In genomic region chr1:19665456-19666138, GRCh38 we compare ENCODE assay signal across 14 cellular contexts. TPM values are rescaled to one million over a fixed set of nuclear protein-coding genes. Genes with fewer than 3 reads are reported as not detected.
DNase-seq lines count a peak whose midpoint lies in the region; ATAC-seq and TF ChIP-seq lines count a peak whose summit lies in the region.
"Had no signal": no experiment of that assay in that cellular context is flagged by ENCODE, and none has a peak within 500 bp of the region (broad histone marks: within the 10 kb centered on the region; RNA-seq: fewer than 3 reads in every experiment).

No MANE protein-coding gene starts in this region.

- no peaks in the 10 kb centered on the region for H3K9me3 ChIP-seq in CD8-positive, alpha-beta T cell (ENCODE audit: low read length)
- H3K9me3 ChIP-seq in HUES6 (ENCODE audit: control insufficient read depth, insufficient read depth, low read depth, low read length), result no peaks in the 10 kb centered on the region
- H3K9me3 ChIP-seq: SJSA1, uterus had no signal

- peaks cover 11% of the 10 kb centered on the region for H3K27me3 ChIP-seq in CD8-positive, alpha-beta T cell (ENCODE audit: insufficient read depth, low read length)
- peaks cover 81% of the 10 kb centered on the region for H3K27me3 ChIP-seq in HUES6 (ENCODE audit: control insufficient read depth, insufficient read depth, low read length)

- intact Hi-C loops in CD8-positive, alpha-beta T cell (cut with DNase I, micrococcal nuclease), result no loop called here

- no peaks in the 10 kb centered on the region for H3K36me3 ChIP-seq in CD8-positive, alpha-beta T cell (ENCODE audit: insufficient read depth, low read length)
- no peaks in the 10 kb centered on the region for H3K36me3 ChIP-seq in HUES6 (ENCODE audit: control insufficient read depth, insufficient read depth, low read length)
- H3K36me3 ChIP-seq: SJSA1, uterus had no signal

- POLR2A ChIA-PET in CD8-positive, alpha-beta T cell (lab: Charles Lee), result no interaction called here

- H3K27me3 Mint-ChIP-seq in CD8-positive, alpha-beta T cell (ENCODE audit: low read depth), result peaks cover 24% of the 10 kb centered on the region
- H3K27me3 Mint-ChIP-seq in chondrocyte (ENCODE audit: low read depth) (peaks cover 49% of the 10 kb centered on the region), naive B cell (peaks cover 58 to 75% (median 65%) of the 10 kb centered on the region in 3 donors)

- H3K4me3 ChIP-seq in CD8-positive, alpha-beta T cell (ENCODE audit: low read depth, low read length), result peak overlapping the region; percentile 23
- peak overlapping the region; percentile 38 for H3K4me3 ChIP-seq in HUES6 (ENCODE audit: low read depth, low read length)
- H3K4me3 ChIP-seq: SJSA1, uterus had no signal

- H3K4me1 Mint-ChIP-seq in CD8-positive, alpha-beta T cell (ENCODE audit: low read depth), result peaks cover 26% of the 10 kb centered on the region
- H3K4me1 Mint-ChIP-seq in chondrocyte (ENCODE audit: low read depth), result peaks cover 6% of the 10 kb centered on the region
- H3K4me1 Mint-ChIP-seq in naive B cell, result peaks cover 13 to 21% (median 14%) of the 10 kb centered on the region in 3 donors

- H3K4me1 ChIP-seq in CD8-positive, alpha-beta T cell (ENCODE audit: insufficient read depth, low read length), result peaks cover 14% of the 10 kb centered on the region
- H3K4me1 ChIP-seq in HUES6 (ENCODE audit: control insufficient read depth, insufficient read depth, low read length), result no peaks in the 10 kb centered on the region
- H3K4me1 ChIP-seq: parathyroid adenoma had no signal

- CTCF ChIA-PET in CD8-positive, alpha-beta T cell (lab: Charles Lee), result no interaction called here

- ATAC-seq in CD8-positive, alpha-beta T cell, result no peak
- ATAC-seq in naive B cell (ENCODE audit: low read depth in 2 of 2) (peak in 1 of 2 donors; percentile 29), HG03565 (IDR thresholded peaks at IDR 0.05; ENCODE audit: unreplicated experiment) (no peak)

- peak overlapping the region; percentile 75 for H3K4me3 Mint-ChIP-seq in CD8-positive, alpha-beta T cell
- H3K4me3 Mint-ChIP-seq in chondrocyte (ENCODE audit: unreplicated experiment) (peak overlapping the region; percentile 55), naive B cell (peak overlapping the region in 6 of 8 donors; percentile 68 to 80 (median 72))
- H3K4me3 Mint-ChIP-seq: dendritic cell treated with granulocyte-macrophage colony-stimulating factor and Interleukin-4, amounts not matched to agents 40 ng/mL and 50 ng/mL, for 4 days had no signal

- no peaks in the 10 kb centered on the region for H3K9me3 Mint-ChIP-seq in CD8-positive, alpha-beta T cell
- H3K9me3 Mint-ChIP-seq in chondrocyte (ENCODE audit: low read depth) (no peaks in the 10 kb centered on the region), naive B cell (peaks cover 0 to 3% (median 0%) of the 10 kb centered on the region in 7 donors)
- H3K9me3 Mint-ChIP-seq: dendritic cell treated with granulocyte-macrophage colony-stimulating factor and Interleukin-4, amounts not matched to agents 40 ng/mL and 50 ng/mL, for 4 days had no signal

- DNase-seq in CD8-positive, alpha-beta T cell, result no peak
- DNase-seq in chondrocyte (ENCODE audit: low spot score) (no peak), naive B cell (no peak), cerebellar nuclear complex (lab: John Stamatoyannopoulos, UW) (no peak), SW 1271 (lab: John Stamatoyannopoulos, UW) (no peak), NOMO-1 treated with DMSO at 0.1 percent for 48 hours (lab: John Stamatoyannopoulos, UW; ENCODE audit: unreplicated experiment) (no peak)
- DNase-seq: activated CD8-positive, alpha-beta memory T cell treated with anti-CD3 and anti-CD28 coated beads, Interleukin-2, amount 50 U/mL, for 4 hours; DMS79 treated with DMSO at 0.1 percent for 48 hours; uterus had no signal

- no peak overlapping the region for H3K27ac Mint-ChIP-seq in CD8-positive, alpha-beta T cell
- H3K27ac Mint-ChIP-seq in chondrocyte (ENCODE audit: unreplicated experiment) (no peak overlapping the region), naive B cell (peak overlapping the region in 1 of 6 donors; percentile 25)
- H3K27ac Mint-ChIP-seq: dendritic cell treated with granulocyte-macrophage colony-stimulating factor and Interleukin-4, amounts not matched to agents 40 ng/mL and 50 ng/mL, for 4 days had no signal

- H3K36me3 Mint-ChIP-seq in CD8-positive, alpha-beta T cell, result no peaks in the 10 kb centered on the region
- no peaks in the 10 kb centered on the region for H3K36me3 Mint-ChIP-seq in chondrocyte (ENCODE audit: low read depth)
- H3K36me3 Mint-ChIP-seq in naive B cell, result peaks cover 0 to 8% of the 10 kb centered on the region in 2 donors

- H3K9ac ChIP-seq in HUES6 (ENCODE audit: low read length), result no peak overlapping the region
- H3K9ac ChIP-seq: parathyroid adenoma had no signal

- no peak overlapping the region for H3K27ac ChIP-seq in CD8-positive, alpha-beta T cell (ENCODE audit: low read depth, low read length)
- H3K27ac ChIP-seq in HUES6 (ENCODE audit: low read depth, low read length), result no peak overlapping the region
- H3K27ac ChIP-seq: parathyroid adenoma, SJSA1, uterus had no signal

- no peak for TF ChIP-seq CTCF in CD8-positive, alpha-beta T cell (IDR thresholded peaks at IDR 0.05)
- TF ChIP-seq CTCF in chondrocyte (IDR thresholded peaks at IDR 0.05), result no peak

RNA-seq across cellular contexts. Expression of gene HTR6, which starts 0.9 kb away (rescaled TPM):
- total RNA-seq in CD8-positive, alpha-beta T cell, result 1 to 10 TPM in 1 of 2 experiments, under 1 TPM in 1; 0.87 to 1.1 TPM
- not detected in 3 replicates for total RNA-seq in chondrocyte
- polyA plus RNA-seq in naive B cell (ENCODE audit: low read depth in 6 of 6), result not detected
- total RNA-seq: SJSA1, uterus had no signal

RNA-seq across cellular contexts. Expression of gene NBL1, which starts 21.5 kb away (rescaled TPM):
- total RNA-seq in CD8-positive, alpha-beta T cell, result 10 to 100 TPM; 76.5 to 80.5 TPM
- 158 to 249 TPM (median 159 TPM) in 3 replicates for total RNA-seq in chondrocyte
- polyA plus RNA-seq in naive B cell (ENCODE audit: low read depth in 6 of 6), result under 1 TPM in 1 of 6 donors, not detected in 5; 0.53 TPM
